ENCODE assay signal across 1 cellular context in genomic region chr1:202624781-202625108, GRCh38.
TF ChIP-seq lines count a peak whose summit lies in the region.

No MANE protein-coding gene starts in this region.

TF ChIP-seq in K562, 482 proteins besides CTCF, POLR2A, EP300 and RAD21 (continued from another document):
- peak; percentile 52; the same call in 1 of the 2 replicates for TF ChIP-seq CBX1 (IDR thresholded peaks at IDR 0.05; ENCODE audit: low read depth)
- TF ChIP-seq, protein P1, sequence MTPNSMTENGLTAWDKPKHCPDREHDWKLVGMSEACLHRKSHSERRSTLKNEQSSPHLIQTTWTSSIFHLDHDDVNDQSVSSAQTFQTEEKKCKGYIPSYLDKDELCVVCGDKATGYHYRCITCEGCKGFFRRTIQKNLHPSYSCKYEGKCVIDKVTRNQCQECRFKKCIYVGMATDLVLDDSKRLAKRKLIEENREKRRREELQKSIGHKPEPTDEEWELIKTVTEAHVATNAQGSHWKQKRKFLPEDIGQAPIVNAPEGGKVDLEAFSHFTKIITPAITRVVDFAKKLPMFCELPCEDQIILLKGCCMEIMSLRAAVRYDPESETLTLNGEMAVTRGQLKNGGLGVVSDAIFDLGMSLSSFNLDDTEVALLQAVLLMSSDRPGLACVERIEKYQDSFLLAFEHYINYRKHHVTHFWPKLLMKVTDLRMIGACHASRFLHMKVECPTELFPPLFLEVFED (CRISPR knock-in tag; conservative IDR thresholded peaks at IDR 0.05): peak; percentile 54; the same call in 1 of the 2 replicates
- TF ChIP-seq, protein P2, sequence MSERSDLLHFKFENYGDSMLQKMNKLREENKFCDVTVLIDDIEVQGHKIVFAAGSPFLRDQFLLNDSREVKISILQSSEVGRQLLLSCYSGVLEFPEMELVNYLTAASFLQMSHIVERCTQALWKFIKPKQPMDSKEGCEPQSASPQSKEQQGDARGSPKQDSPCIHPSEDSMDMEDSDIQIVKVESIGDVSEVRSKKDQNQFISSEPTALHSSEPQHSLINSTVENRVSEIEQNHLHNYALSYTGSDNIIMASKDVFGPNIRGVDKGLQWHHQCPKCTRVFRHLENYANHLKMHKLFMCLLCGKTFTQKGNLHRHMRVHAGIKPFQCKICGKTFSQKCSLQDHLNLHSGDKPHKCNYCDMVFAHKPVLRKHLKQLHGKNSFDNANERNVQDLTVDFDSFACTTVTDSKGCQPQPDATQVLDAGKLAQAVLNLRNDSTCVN (CRISPR knock-in tag; IDR thresholded peaks at IDR 0.05): peak; percentile 92
- TF ChIP-seq EHMT2 (IDR thresholded peaks at IDR 0.05): peak; percentile 31; the same call in 1 of the 2 replicates
- TF ChIP-seq ZNF224 (CRISPR knock-in tag; IDR thresholded peaks at IDR 0.05): no peak
- TF ChIP-seq SRSF3 (IDR thresholded peaks at IDR 0.05; ENCODE audit: insufficient read depth, low read length): no peak
- peak; percentile 33; the same call in 1 of the 2 replicates for TF ChIP-seq OTX1 (CRISPR knock-in tag; IDR thresholded peaks at IDR 0.05)
- TF ChIP-seq YY1 (IDR thresholded peaks at IDR 0.05; ENCODE audit: borderline replicate concordance in 1 of 3, control insufficient read depth in 1 of 3, extremely low read depth in 1 of 3, insufficient read depth in 3 of 3, insufficient read length in 1 of 3, insufficient replicate concordance in 2 of 3, low read depth in 1 of 3, low read length in 2 of 3): no peak
- no peak for TF ChIP-seq MCM7 (IDR thresholded peaks at IDR 0.05)
- no peak for TF ChIP-seq TAF1 (IDR thresholded peaks at IDR 0.05; ENCODE audit: control insufficient read depth, extremely low read depth, insufficient read depth, low read length, severe bottlenecking)
- TF ChIP-seq TRIM24 (IDR thresholded peaks at IDR 0.05): 0 out of 4 replicates have a peak, but pooled peaks of 1 of the 2 experiments have one; percentile 2
- TF ChIP-seq, protein P3, sequence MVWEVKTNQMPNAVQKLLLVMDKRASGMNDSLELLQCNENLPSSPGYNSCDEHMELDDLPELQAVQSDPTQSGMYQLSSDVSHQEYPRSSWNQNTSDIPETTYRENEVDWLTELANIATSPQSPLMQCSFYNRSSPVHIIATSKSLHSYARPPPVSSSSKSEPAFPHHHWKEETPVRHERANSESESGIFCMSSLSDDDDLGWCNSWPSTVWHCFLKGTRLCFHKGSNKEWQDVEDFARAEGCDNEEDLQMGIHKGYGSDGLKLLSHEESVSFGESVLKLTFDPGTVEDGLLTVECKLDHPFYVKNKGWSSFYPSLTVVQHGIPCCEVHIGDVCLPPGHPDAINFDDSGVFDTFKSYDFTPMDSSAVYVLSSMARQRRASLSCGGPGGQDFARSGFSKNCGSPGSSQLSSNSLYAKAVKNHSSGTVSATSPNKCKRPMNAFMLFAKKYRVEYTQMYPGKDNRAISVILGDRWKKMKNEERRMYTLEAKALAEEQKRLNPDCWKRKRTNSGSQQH (CRISPR knock-in tag; IDR thresholded peaks at IDR 0.05): peak; percentile 84; the same call in 1 of the 2 replicates
- TF ChIP-seq FOXK2 (conservative IDR thresholded peaks at IDR 0.05 in 1 of 2, IDR thresholded peaks at IDR 0.05 in 1 of 2; ENCODE audit: low read depth in 2 of 2): 0 out of 4 replicates have a peak, but pooled peaks of 1 of the 2 experiments have one; percentile 9
- no peak for TF ChIP-seq PTTG1 (tag; IDR thresholded peaks at IDR 0.05; ENCODE audit: low read depth)
- TF ChIP-seq ARID3A (IDR thresholded peaks at IDR 0.05; ENCODE audit: borderline replicate concordance, low read depth, low read length): no peak
- peak; percentile 18 for TF ChIP-seq POLR2B (IDR thresholded peaks at IDR 0.05; ENCODE audit: low read depth, partially characterized antibody)
- no peak for TF ChIP-seq ARID1B (IDR thresholded peaks at IDR 0.05)
- TF ChIP-seq POLR2AphosphoS5 (IDR thresholded peaks at IDR 0.05; ENCODE audit: control insufficient read depth, insufficient read depth, low read depth, low read length): no peak
- peak; percentile 38 for TF ChIP-seq CREBBP (IDR thresholded peaks at IDR 0.05; ENCODE audit: low read depth, low read length)
